1 cellular context compared by ENCODE assay signal in genomic region chr11:118621071-118621815, GRCh38.
TF ChIP-seq lines count a peak whose summit lies in the region.

No MANE protein-coding gene starts in this region.

TF ChIP-seq in GM23338, 12 proteins besides CTCF, POLR2A, EP300 and RAD21 (continued from another document):
- no peak for TF ChIP-seq ZNF462 (CRISPR knock-in tag; IDR thresholded peaks at IDR 0.05)
